1 cellular context compared by ENCODE assay signal in genomic region chr2:54572636-54573531, GRCh38.
TF ChIP-seq lines count a peak whose summit lies in the region.

No MANE protein-coding gene starts in this region.

TF ChIP-seq in HepG2, 621 proteins besides CTCF, POLR2A, EP300 and RAD21 (continued from another document and continues in another):
- TF ChIP-seq DRAP1 (CRISPR knock-in tag; IDR thresholded peaks at IDR 0.05): no peak
- TF ChIP-seq ZNF333 (CRISPR knock-in tag; IDR thresholded peaks at IDR 0.05; ENCODE audit: borderline replicate concordance): no peak
- TF ChIP-seq ZNF572 (CRISPR knock-in tag; IDR thresholded peaks at IDR 0.05): no peak
- TF ChIP-seq ZFY (CRISPR knock-in tag; IDR thresholded peaks at IDR 0.05): no peak
- TF ChIP-seq ZFP90 (CRISPR knock-in tag; IDR thresholded peaks at IDR 0.05; ENCODE audit: borderline replicate concordance): no peak
- no peak for TF ChIP-seq MBNL3 (CRISPR knock-in tag; conservative IDR thresholded peaks at IDR 0.05)
- no peak for TF ChIP-seq SMAD1 (CRISPR knock-in tag; IDR thresholded peaks at IDR 0.05; ENCODE audit: borderline replicate concordance, low read depth)
- TF ChIP-seq IRF9 (CRISPR knock-in tag; IDR thresholded peaks at IDR 0.05; ENCODE audit: borderline replicate concordance): no peak
- TF ChIP-seq SIX4 (CRISPR knock-in tag; IDR thresholded peaks at IDR 0.05): no peak
- TF ChIP-seq MEIS1 (CRISPR knock-in tag; IDR thresholded peaks at IDR 0.05; ENCODE audit: borderline replicate concordance): 0 out of 2 replicates have a peak, but pooled peaks have one; percentile 27
- TF ChIP-seq TRIM24 (CRISPR knock-in tag; IDR thresholded peaks at IDR 0.05): no peak
- no peak for TF ChIP-seq ZNF281 (CRISPR knock-in tag; IDR thresholded peaks at IDR 0.05; ENCODE audit: borderline replicate concordance)
- TF ChIP-seq ZNF552 (CRISPR knock-in tag; IDR thresholded peaks at IDR 0.05; ENCODE audit: borderline replicate concordance): no peak
- peak; percentile 58; the same call in 1 of the 2 replicates for TF ChIP-seq ZNF816 (CRISPR knock-in tag; IDR thresholded peaks at IDR 0.05; ENCODE audit: borderline replicate concordance)
- TF ChIP-seq GTF2F1 (IDR thresholded peaks at IDR 0.05; ENCODE audit: low read length): no peak
- TF ChIP-seq DZIP1 (CRISPR knock-in tag; IDR thresholded peaks at IDR 0.05): no peak
- TF ChIP-seq MYNN (CRISPR knock-in tag; IDR thresholded peaks at IDR 0.05; ENCODE audit: low read depth): no peak
- TF ChIP-seq ZNF788 (CRISPR knock-in tag; IDR thresholded peaks at IDR 0.05; ENCODE audit: borderline replicate concordance): no peak
- TF ChIP-seq PLRG1 (conservative IDR thresholded peaks at IDR 0.05): no peak
- no peak for TF ChIP-seq ZFP36 (IDR thresholded peaks at IDR 0.05; ENCODE audit: borderline replicate concordance, low read depth, low read length, partially characterized antibody)
- TF ChIP-seq ZNF75D (CRISPR knock-in tag; IDR thresholded peaks at IDR 0.05; ENCODE audit: borderline replicate concordance): no peak
- 0 out of 2 replicates have a peak, but pooled peaks have one; percentile 33 for TF ChIP-seq NKX3-1 (CRISPR knock-in tag; IDR thresholded peaks at IDR 0.05)
- no peak for TF ChIP-seq SNRNP70 (IDR thresholded peaks at IDR 0.05; ENCODE audit: low read depth, low read length)
- no peak for TF ChIP-seq TAF15 (IDR thresholded peaks at IDR 0.05; ENCODE audit: low read depth, low read length, poor library complexity, severe bottlenecking)
- TF ChIP-seq ZBTB43 (CRISPR knock-in tag; conservative IDR thresholded peaks at IDR 0.05): no peak
- TF ChIP-seq HNF1A (IDR thresholded peaks at IDR 0.05; ENCODE audit: low read depth): peak; percentile 4; the same call in 1 of the 2 replicates
- TF ChIP-seq HNF1A (CRISPR knock-in tag; IDR thresholded peaks at IDR 0.05; ENCODE audit: borderline replicate concordance): 0 out of 2 replicates have a peak, but pooled peaks have one; percentile 2
- no peak for TF ChIP-seq ZNF367 (CRISPR knock-in tag; IDR thresholded peaks at IDR 0.05; ENCODE audit: borderline replicate concordance)
- no peak for TF ChIP-seq ARNT (IDR thresholded peaks at IDR 0.05)
- no peak for TF ChIP-seq THYN1 (CRISPR knock-in tag; IDR thresholded peaks at IDR 0.05; ENCODE audit: borderline replicate concordance, low read depth)
- TF ChIP-seq ZNF766 (CRISPR knock-in tag; IDR thresholded peaks at IDR 0.05; ENCODE audit: borderline replicate concordance): no peak
- 0 out of 2 replicates have a peak, but pooled peaks have one; percentile 26 for TF ChIP-seq ZNF574 (CRISPR knock-in tag; IDR thresholded peaks at IDR 0.05)
- no peak for TF ChIP-seq SOX13 (IDR thresholded peaks at IDR 0.05)
- peak in 1 of 2 experiments; percentile 43; a peak in 1 of 4 replicates for TF ChIP-seq SOX13 (CRISPR knock-in tag; conservative IDR thresholded peaks at IDR 0.05 in 1 of 2, IDR thresholded peaks at IDR 0.05 in 1 of 2)
- no peak for TF ChIP-seq FOXP4 (CRISPR knock-in tag; IDR thresholded peaks at IDR 0.05)
- peak; percentile 25; the same call in 1 of the 2 replicates for TF ChIP-seq TGIF2 (CRISPR knock-in tag; IDR thresholded peaks at IDR 0.05)
- no peak for TF ChIP-seq ZNF260 (CRISPR knock-in tag; IDR thresholded peaks at IDR 0.05; ENCODE audit: borderline replicate concordance, low read depth)
- TF ChIP-seq NR0B2 (CRISPR knock-in tag; IDR thresholded peaks at IDR 0.05): no peak
- no peak for TF ChIP-seq MXD4 (CRISPR knock-in tag; IDR thresholded peaks at IDR 0.05)
- TF ChIP-seq MED8 (CRISPR knock-in tag; IDR thresholded peaks at IDR 0.05; ENCODE audit: insufficient replicate concordance): no peak
- TF ChIP-seq ESRRA (CRISPR knock-in tag; IDR thresholded peaks at IDR 0.05; ENCODE audit: low read depth): no peak
